1 cellular context compared by ENCODE assay signal in the genomic region with DNA sequence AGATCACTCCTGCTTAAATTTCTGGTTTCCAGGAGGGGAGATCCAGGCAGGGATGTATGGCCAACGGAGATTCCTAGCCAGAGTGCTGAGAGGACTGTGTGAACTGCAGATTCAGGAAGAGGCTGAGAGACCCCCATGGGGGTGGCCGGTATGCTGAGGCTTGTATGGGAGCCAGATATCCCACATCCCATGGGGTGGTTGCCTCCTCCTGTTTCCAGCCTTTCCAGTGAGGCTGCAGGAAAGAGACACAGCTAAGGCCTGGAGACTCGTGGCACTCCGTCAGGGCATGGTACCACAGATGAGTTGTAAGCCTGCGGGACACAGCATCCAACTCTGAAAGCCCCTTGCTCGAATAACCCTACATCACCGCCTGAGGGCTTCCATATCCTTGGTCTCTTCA.
TF ChIP-seq lines count a peak whose summit lies in the region.

No MANE protein-coding gene starts in this region.

TF ChIP-seq in WTC11, 78 proteins besides CTCF, POLR2A, EP300 and RAD21 (continued from another document):
- TF ChIP-seq, protein P1, sequence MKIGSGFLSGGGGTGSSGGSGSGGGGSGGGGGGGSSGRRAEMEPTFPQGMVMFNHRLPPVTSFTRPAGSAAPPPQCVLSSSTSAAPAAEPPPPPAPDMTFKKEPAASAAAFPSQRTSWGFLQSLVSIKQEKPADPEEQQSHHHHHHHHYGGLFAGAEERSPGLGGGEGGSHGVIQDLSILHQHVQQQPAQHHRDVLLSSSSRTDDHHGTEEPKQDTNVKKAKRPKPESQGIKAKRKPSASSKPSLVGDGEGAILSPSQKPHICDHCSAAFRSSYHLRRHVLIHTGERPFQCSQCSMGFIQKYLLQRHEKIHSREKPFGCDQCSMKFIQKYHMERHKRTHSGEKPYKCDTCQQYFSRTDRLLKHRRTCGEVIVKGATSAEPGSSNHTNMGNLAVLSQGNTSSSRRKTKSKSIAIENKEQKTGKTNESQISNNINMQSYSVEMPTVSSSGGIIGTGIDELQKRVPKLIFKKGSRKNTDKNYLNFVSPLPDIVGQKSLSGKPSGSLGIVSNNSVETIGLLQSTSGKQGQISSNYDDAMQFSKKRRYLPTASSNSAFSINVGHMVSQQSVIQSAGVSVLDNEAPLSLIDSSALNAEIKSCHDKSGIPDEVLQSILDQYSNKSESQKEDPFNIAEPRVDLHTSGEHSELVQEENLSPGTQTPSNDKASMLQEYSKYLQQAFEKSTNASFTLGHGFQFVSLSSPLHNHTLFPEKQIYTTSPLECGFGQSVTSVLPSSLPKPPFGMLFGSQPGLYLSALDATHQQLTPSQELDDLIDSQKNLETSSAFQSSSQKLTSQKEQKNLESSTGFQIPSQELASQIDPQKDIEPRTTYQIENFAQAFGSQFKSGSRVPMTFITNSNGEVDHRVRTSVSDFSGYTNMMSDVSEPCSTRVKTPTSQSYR (CRISPR knock-in tag; IDR thresholded peaks at IDR 0.05): no peak
- TF ChIP-seq PRRX2 (CRISPR knock-in tag; IDR thresholded peaks at IDR 0.05) (no peak), ESRRA (CRISPR knock-in tag; IDR thresholded peaks at IDR 0.05; ENCODE audit: borderline replicate concordance) (no peak), SMAD4 (CRISPR knock-in tag; IDR thresholded peaks at IDR 0.05) (no peak), ATF1 (CRISPR knock-in tag; IDR thresholded peaks at IDR 0.05) (no peak)
- TF ChIP-seq, protein P2, sequence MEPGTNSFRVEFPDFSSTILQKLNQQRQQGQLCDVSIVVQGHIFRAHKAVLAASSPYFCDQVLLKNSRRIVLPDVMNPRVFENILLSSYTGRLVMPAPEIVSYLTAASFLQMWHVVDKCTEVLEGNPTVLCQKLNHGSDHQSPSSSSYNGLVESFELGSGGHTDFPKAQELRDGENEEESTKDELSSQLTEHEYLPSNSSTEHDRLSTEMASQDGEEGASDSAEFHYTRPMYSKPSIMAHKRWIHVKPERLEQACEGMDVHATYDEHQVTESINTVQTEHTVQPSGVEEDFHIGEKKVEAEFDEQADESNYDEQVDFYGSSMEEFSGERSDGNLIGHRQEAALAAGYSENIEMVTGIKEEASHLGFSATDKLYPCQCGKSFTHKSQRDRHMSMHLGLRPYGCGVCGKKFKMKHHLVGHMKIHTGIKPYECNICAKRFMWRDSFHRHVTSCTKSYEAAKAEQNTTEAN (CRISPR knock-in tag; IDR thresholded peaks at IDR 0.05): no peak
